8 cellular contexts compared by ENCODE assay signal in the genomic region with DNA sequence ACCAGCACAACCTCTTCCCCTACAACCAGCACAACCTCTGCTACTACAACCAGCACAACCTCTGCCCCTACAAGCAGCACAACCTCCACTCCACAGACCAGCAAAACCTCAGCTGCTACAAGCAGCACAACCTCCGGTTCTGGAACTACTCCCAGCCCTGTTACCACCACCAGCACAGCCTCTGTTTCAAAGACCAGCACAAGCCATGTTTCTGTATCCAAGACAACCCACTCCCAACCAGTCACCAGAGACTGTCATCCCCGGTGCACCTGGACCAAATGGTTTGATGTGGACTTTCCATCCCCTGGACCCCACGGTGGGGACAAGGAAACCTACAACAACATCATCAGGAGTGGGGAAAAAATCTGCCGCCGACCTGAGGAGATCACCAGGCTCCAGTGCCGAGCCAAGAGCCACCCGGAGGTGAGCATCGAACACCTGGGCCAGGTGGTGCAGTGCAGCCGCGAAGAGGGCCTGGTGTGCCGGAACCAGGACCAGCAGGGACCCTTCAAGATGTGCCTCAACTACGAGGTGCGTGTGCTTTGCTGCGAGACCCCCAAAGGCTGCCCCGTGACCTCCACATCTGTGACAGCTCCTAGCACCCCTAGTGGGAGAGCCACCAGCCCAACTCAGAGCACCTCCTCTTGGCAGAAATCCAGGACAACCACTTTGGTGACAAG. TPM values are rescaled to one million over a fixed set of nuclear protein-coding genes. Genes with fewer than 3 reads are reported as not detected.
"Had no signal": no experiment of that assay in that cellular context is flagged by ENCODE, and none has a peak within 500 bp of the region (broad histone marks: within the 10 kb centered on the region; RNA-seq: fewer than 3 reads in every experiment).

No MANE protein-coding gene starts in this region.

RNA-seq across cellular contexts. Expression of gene MUC5AC, which starts 30.8 kb away (rescaled TPM):
- total RNA-seq: activated CD4-positive, alpha-beta memory T cell treated with anti-CD3 and anti-CD28 coated beads, Interleukin-2, amount 10 ng/mL, durations not matched to agents 7 days and 5 days; activated CD4-positive, alpha-beta T cell treated with anti-CD3 and anti-CD28 coated beads, Interleukin-2, amount 10 ng/mL, durations not matched to agents 7 days and 5 days; activated T-helper 17 cell treated with anti-CD3 and anti-CD28 coated beads, Interleukin-2, amount 50 U/mL, for 72 hours; dermis microvascular lymphatic vessel endothelial cell; endothelial cell of umbilical vein; fibroblast of lung; fibroblast of villous mesenchyme; T-helper 1 cell treated with Interleukin-12 subunit alpha and Interleukin-12 subunit beta and Interleukin-4 antibody, amounts not matched to agents 30 ng/mL and 1 ng/mL, for 36 hours had no signal
- polyA plus RNA-seq: endothelial cell of umbilical vein, fibroblast of lung had no signal

RNA-seq across cellular contexts. Expression of gene MUC5B, which starts 34.3 kb away (rescaled TPM):
- total RNA-seq: activated CD4-positive, alpha-beta memory T cell treated with anti-CD3 and anti-CD28 coated beads, Interleukin-2, amount 10 ng/mL, durations not matched to agents 7 days and 5 days; activated CD4-positive, alpha-beta T cell treated with anti-CD3 and anti-CD28 coated beads, Interleukin-2, amount 10 ng/mL, durations not matched to agents 7 days and 5 days; activated T-helper 17 cell treated with anti-CD3 and anti-CD28 coated beads, Interleukin-2, amount 50 U/mL, for 72 hours; dermis microvascular lymphatic vessel endothelial cell; endothelial cell of umbilical vein; fibroblast of lung; fibroblast of villous mesenchyme; T-helper 1 cell treated with Interleukin-12 subunit alpha and Interleukin-12 subunit beta and Interleukin-4 antibody, amounts not matched to agents 30 ng/mL and 1 ng/mL, for 36 hours had no signal
- polyA plus RNA-seq: endothelial cell of umbilical vein, fibroblast of lung had no signal
